ENCODE assay signal across 9 cellular contexts in the genomic region with DNA sequence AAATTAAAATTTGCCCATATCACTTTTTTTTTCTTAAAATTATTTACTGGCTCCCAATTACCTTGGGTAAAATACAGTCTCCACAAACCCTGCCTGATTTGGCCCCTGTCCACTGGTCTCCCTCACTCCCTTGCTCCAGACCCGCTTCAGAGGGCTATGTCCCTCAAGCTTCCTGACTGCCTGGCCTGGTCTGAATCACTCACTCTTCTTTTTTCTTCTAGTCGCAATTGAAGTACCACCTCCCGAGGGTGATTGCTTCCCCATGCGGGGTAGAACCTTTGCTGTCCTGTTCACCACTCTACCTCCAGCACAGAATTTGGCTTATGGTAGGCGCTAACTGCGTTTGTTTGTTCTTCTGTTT. TPM values are rescaled to one million over a fixed set of nuclear protein-coding genes. Genes with fewer than 3 reads are reported as not detected.
DNase-seq lines count a peak whose midpoint lies in the region; ATAC-seq and TF ChIP-seq lines count a peak whose summit lies in the region.
"Had no signal": no experiment of that assay in that cellular context is flagged by ENCODE, and none has a peak within 500 bp of the region (broad histone marks: within the 10 kb centered on the region; RNA-seq: fewer than 3 reads in every experiment).

No MANE protein-coding gene starts in this region.

- no peak overlapping the region for H2BK5ac ChIP-seq in trophoblast cell (ENCODE audit: low read depth, low read length, poor library complexity)

- H3K27ac ChIP-seq in PC-9 (peak overlapping the region; percentile 84), esophagus (ENCODE audit: low read depth in 2 of 2, low read length in 1 of 2) (peak overlapping the region; percentile 90 to 98), trophoblast cell (ENCODE audit: low read depth, low read length) (no peak overlapping the region)

- no peaks in the 10 kb centered on the region for H3K9me2 ChIP-seq in PC-9 (ENCODE audit: insufficient read depth)

- H2AFZ ChIP-seq in PC-9: peak overlapping the region; percentile 92
- H2AFZ ChIP-seq in trophoblast cell (ENCODE audit: insufficient read depth, low read length, poor library complexity): peak overlapping the region; percentile 4

- no peaks in the 10 kb centered on the region for H3K79me2 ChIP-seq in PC-9 (ENCODE audit: low read depth)
- H3K79me2 ChIP-seq in trophoblast cell (ENCODE audit: control insufficient read depth, insufficient read depth, low read length, poor library complexity): peaks cover 5% of the 10 kb centered on the region

- peaks cover 7% of the 10 kb centered on the region for H3K79me1 ChIP-seq in trophoblast cell (ENCODE audit: low read length)

- H3K4me2 ChIP-seq in PC-9 (peak overlapping the region; percentile 95), trophoblast cell (ENCODE audit: low read length) (peak overlapping the region; percentile 76)

- no peak for TF ChIP-seq CTCF in PC-9 (conservative IDR thresholded peaks at IDR 0.05)

- H3K9ac ChIP-seq in trophoblast cell (ENCODE audit: low read length): no peak overlapping the region

- WGBS in esophagus, 2 donors: 18 to 22% methylated on average over 6 of the region's 6 CpGs
- WGBS in trophoblast cell (ENCODE audit: extremely low coverage, insufficient coverage, insufficient read length): no CpG with 5 or more reads among the region's 6 CpGs

- no peaks in the 10 kb centered on the region for H3K9me3 ChIP-seq in PC-9 (ENCODE audit: insufficient read depth, low read depth)
- no peaks in the 10 kb centered on the region for H3K9me3 ChIP-seq in esophagus (ENCODE audit: control insufficient read depth in 2 of 2, insufficient read depth in 1 of 2, low read depth in 1 of 2, low read length in 1 of 2)
- H3K9me3 ChIP-seq in trophoblast cell (ENCODE audit: insufficient read depth, low read depth, low read length): no peaks in the 10 kb centered on the region

- no peaks in the 10 kb centered on the region for H4K20me1 ChIP-seq in PC-9 (ENCODE audit: insufficient read depth)

- no peak for ATAC-seq in HG02678 (IDR thresholded peaks at IDR 0.05; ENCODE audit: unreplicated experiment)

- peak overlapping the region; percentile 70 for H3K4ac ChIP-seq in trophoblast cell (ENCODE audit: low read depth, low read length)

- H2BK120ac ChIP-seq in trophoblast cell (ENCODE audit: insufficient read depth, low read length, poor library complexity): no peak overlapping the region

- H4K8ac ChIP-seq in trophoblast cell (ENCODE audit: low read depth, low read length): peak overlapping the region; percentile 97

- no TSS peak for BruUV-seq in PC-9 (replicated peaks; lab: Mats Ljungman, UMichigan)

- H4K91ac ChIP-seq in trophoblast cell (ENCODE audit: low read depth, low read length): peak overlapping the region; percentile 93

- no peak overlapping the region for H2AK5ac ChIP-seq in trophoblast cell (ENCODE audit: low read length)

- intact Hi-C loops in PC-9 (cut with micrococcal nuclease; ENCODE audit: unreplicated experiment): no loop called here

- DNase-seq in EH (ENCODE audit: low read depth) (peak; percentile 27), PC-9 (no peak), trophoblast cell (no peak), KG1 (lab: John Stamatoyannopoulos, UW) (no peak), mesenteric fat pad (ENCODE audit: low spot score) (no peak), 8988T (no peak)

- no peak overlapping the region for H3K23ac ChIP-seq in trophoblast cell (ENCODE audit: low read length)

- peak overlapping the region; percentile 93 for H4K12ac ChIP-seq in trophoblast cell (ENCODE audit: low read depth, low read length)

- H3K4me3 ChIP-seq in PC-9 (peak overlapping the region; percentile 68), esophagus (ENCODE audit: low read depth in 1 of 2, low read length in 2 of 2) (peak overlapping the region; percentile 53 to 82), trophoblast cell (ENCODE audit: low read depth, low read length) (no peak overlapping the region)

- POLR2A ChIA-PET in PC-9 (lab: Charles Lee; ENCODE audit: unreplicated experiment): interaction anchor here (0.7 kb wide), 2 partner anchors 11 to 52 kb away, joined by 3 to 7 read pairs; no protein-coding TSS in a partner anchor

- H3K4me1 ChIP-seq in PC-9 (replicated peaks; ENCODE audit: insufficient read depth) (peaks cover 26% of the 10 kb centered on the region), esophagus (ENCODE audit: control insufficient read depth in 2 of 2, insufficient read depth in 2 of 2, low read length in 1 of 2) (peaks cover 0 to 11% of the 10 kb centered on the region in 2 donors), trophoblast cell (ENCODE audit: control insufficient read depth in 1 of 2, insufficient read depth in 2 of 2, low read length in 2 of 2) (peaks cover 3 to 5% of the 10 kb centered on the region in 2 experiments)

- no peak overlapping the region for H3K14ac ChIP-seq in trophoblast cell (ENCODE audit: low read length)

- peaks cover 30% of the 10 kb centered on the region for H3F3A ChIP-seq in PC-9 (ENCODE audit: insufficient read depth, low read depth)

- no peak overlapping the region for H3K18ac ChIP-seq in trophoblast cell (ENCODE audit: low read length)

- H3K27me3 ChIP-seq in PC-9 (ENCODE audit: insufficient read depth, low read depth) (no peaks in the 10 kb centered on the region), esophagus (ENCODE audit: control insufficient read depth in 1 of 2, insufficient read depth in 2 of 2, low read length in 2 of 2) (no peaks in the 10 kb centered on the region), trophoblast cell (ENCODE audit: insufficient read depth, low read length) (no peaks in the 10 kb centered on the region)

- CTCF ChIA-PET in PC-9 (lab: Charles Lee): interaction anchor here (0.6 to 0.9 kb wide), 3 partner anchors 16 to 366 kb away, joined by 3 to 15 read pairs (median 5); a partner anchor contains a TSS

- no peak overlapping the region for H2BK12ac ChIP-seq in trophoblast cell (ENCODE audit: low read length)

- no peaks in the 10 kb centered on the region for H3K36me3 ChIP-seq in PC-9 (ENCODE audit: low read depth)
- peaks cover 6% of the 10 kb centered on the region in 2 donors for H3K36me3 ChIP-seq in esophagus (ENCODE audit: control insufficient read depth in 2 of 2, insufficient read depth in 2 of 2, low read length in 1 of 2)
- no peaks in the 10 kb centered on the region for H3K36me3 ChIP-seq in trophoblast cell (ENCODE audit: control insufficient read depth in 1 of 2, insufficient read depth in 2 of 2, low read length in 2 of 2)

RNA-seq across cellular contexts. Expression of a gene that starts 0.6 kb away (rescaled TPM):
- total RNA-seq in PC-9 (2021): 15.0 and 16.2 TPM in 2 replicates
- polyA plus RNA-seq in esophagus: 10 to 100 TPM; 28.8 to 40.0 TPM
- 3.7 and 4.3 TPM in 2 replicates for polyA plus RNA-seq in trophoblast cell (2013)
- total RNA-seq in mesenteric fat pad: 13.6 TPM

RNA-seq across cellular contexts. Expression of a gene that starts 11.4 kb away (rescaled TPM):
- 87.2 and 90.6 TPM in 2 replicates for total RNA-seq in PC-9 (2021)
- polyA plus RNA-seq in esophagus: 10 to 100 TPM; 68.4 to 98.1 TPM
- polyA plus RNA-seq in trophoblast cell (2013): 30.7 and 30.9 TPM in 2 replicates
- total RNA-seq in mesenteric fat pad: 21.9 TPM

RNA-seq across cellular contexts. Expression of a gene that starts 20.2 kb away (rescaled TPM):
- 0.75 and 1.1 TPM in 2 replicates for total RNA-seq in PC-9 (2021)
- polyA plus RNA-seq in esophagus: 1 to 10 TPM; 1.8 to 2.2 TPM
- polyA plus RNA-seq in trophoblast cell (2013): 0.05 and 0.07 TPM in 2 replicates
- 0.35 TPM for total RNA-seq in mesenteric fat pad
- total RNA-seq: glomerular endothelial cell had no signal

RNA-seq across cellular contexts. Expression of a gene that starts 23.3 kb away (rescaled TPM):
- total RNA-seq in PC-9 (2021) (1.2 and 1.6 TPM in 2 replicates), mesenteric fat pad (0.64 TPM)
- polyA plus RNA-seq in esophagus: under 1 TPM; 0.78 to 0.88 TPM
- 0.15 and 0.19 TPM in 2 replicates for polyA plus RNA-seq in trophoblast cell (2013)

RNA-seq across cellular contexts. Expression of a gene that starts 41.9 kb away (rescaled TPM):
- 49.2 and 50.8 TPM in 2 replicates for total RNA-seq in PC-9 (2021)
- polyA plus RNA-seq in esophagus: 10 to 100 TPM; 57.5 to 98.6 TPM
- 44.1 and 45.7 TPM in 2 replicates for polyA plus RNA-seq in trophoblast cell (2013)
- 36.4 TPM for total RNA-seq in mesenteric fat pad
